15 cellular contexts compared by ENCODE assay signal in genomic region chr3:160677459-160677901, GRCh38. TPM values are rescaled to one million over a fixed set of nuclear protein-coding genes. Genes with fewer than 3 reads are reported as not detected.
DNase-seq lines count a peak whose midpoint lies in the region; ATAC-seq and TF ChIP-seq lines count a peak whose summit lies in the region.
"Had no signal": no experiment of that assay in that cellular context is flagged by ENCODE, and none has a peak within 500 bp of the region (broad histone marks: within the 10 kb centered on the region; RNA-seq: fewer than 3 reads in every experiment).

No MANE protein-coding gene starts in this region.

- H3K4me3 Mint-ChIP-seq in nephron progenitor cell = peak overlapping the region; percentile 46
- H3K4me3 Mint-ChIP-seq: activated CD8-positive, alpha-beta T cell treated with anti-CD3 and anti-CD28 coated beads, Interleukin-2, amount 10 ng/mL, durations not matched to agents 7 days and 5 days; memory B cell had no signal

- no peak for TF ChIP-seq POLR2A in adrenal gland (IDR thresholded peaks at IDR 0.05)

- no peaks in the 10 kb centered on the region for H3K9me3 Mint-ChIP-seq in nephron progenitor cell
- H3K9me3 Mint-ChIP-seq: memory B cell had no signal

- H3K27ac Mint-ChIP-seq in nephron progenitor cell = peak overlapping the region; percentile 64
- H3K27ac Mint-ChIP-seq: activated CD8-positive, alpha-beta T cell treated with anti-CD3 and anti-CD28 coated beads, Interleukin-2, amount 10 ng/mL, durations not matched to agents 7 days and 5 days; memory B cell had no signal

- no peaks in the 10 kb centered on the region for H3K9me3 ChIP-seq in adrenal gland (replicated peaks in 1 of 3)
- H3K9me3 ChIP-seq: tibial nerve had no signal

- no peaks in the 10 kb centered on the region for H3K4me1 ChIP-seq in adrenal gland (replicated peaks in 1 of 2)
- H3K4me1 ChIP-seq: tibial nerve had no signal

- no peaks in the 10 kb centered on the region for H3K27me3 ChIP-seq in adrenal gland
- H3K27me3 ChIP-seq: tibial nerve had no signal

- TF ChIP-seq CTCF in nephron progenitor cell (IDR thresholded peaks at IDR 0.05) (no peak), adrenal gland (IDR thresholded peaks at IDR 0.05) (no peak)

- peaks cover 41% of the 10 kb centered on the region for H3K4me1 Mint-ChIP-seq in nephron progenitor cell
- H3K4me1 Mint-ChIP-seq: memory B cell had no signal

- H3K36me3 ChIP-seq in adrenal gland (replicated peaks in 1 of 2) = no peaks in the 10 kb centered on the region
- H3K36me3 ChIP-seq: tibial nerve had no signal

- no peaks in the 10 kb centered on the region for H3K36me3 Mint-ChIP-seq in nephron progenitor cell (ENCODE audit: low read depth)
- H3K36me3 Mint-ChIP-seq: memory B cell had no signal

- H3K4me3 ChIP-seq in adrenal gland = no peak overlapping the region
- H3K4me3 ChIP-seq: tibial nerve had no signal

- intact Hi-C loops in adrenal gland (cut with DNase I) = no loop called here

- no peak for ATAC-seq in HG03439 (IDR thresholded peaks at IDR 0.05; ENCODE audit: unreplicated experiment)
- no peak for ATAC-seq in GM21423 (IDR thresholded peaks at IDR 0.05; ENCODE audit: unreplicated experiment)
- ATAC-seq: activated CD8-positive, alpha-beta T cell treated with anti-CD3 and anti-CD28 coated beads, Interleukin-2, amount 10 ng/mL, durations not matched to agents 7 days and 5 days; sciatic nerve had no signal

- H3K27ac ChIP-seq in epithelial cell of prostate (peak overlapping the region; percentile 89), adrenal gland (no peak overlapping the region)

- 80 to 87% (median 84%) methylated on average over 4 of the region's 4 CpGs for WGBS in adrenal gland, 4 donors

- H3K27me3 Mint-ChIP-seq in nephron progenitor cell (ENCODE audit: low read depth, poor library complexity) = no peaks in the 10 kb centered on the region

- DNase-seq in AG20443 (ENCODE audit: low spot score) (peak; percentile 34), M059J (ENCODE audit: low read depth) (peak; percentile 53), epithelial cell of prostate (ENCODE audit: low read depth, low spot score) (no peak), nephron progenitor cell (peak; percentile 15), adrenal gland (no peak), NCI-H774 (lab: John Stamatoyannopoulos, UW) (no peak)
- DNase-seq: activated CD8-positive, alpha-beta T cell treated with anti-CD3 and anti-CD28 coated beads, Interleukin-2, amount 10 ng/mL, durations not matched to agents 7 days and 5 days; NCI-H1436 treated with DMSO at 0.1 percent for 48 hours; NK-92 treated with Interleukin-12 subunit alpha and Interleukin-12 subunit beta, amount 100 ng/mL, for 24 hours had no signal

RNA-seq across cellular contexts. Expression of gene ARL14, which starts 0.5 kb away (rescaled TPM):
- total RNA-seq in M059J (2014; rRNA removed; shearing (Covaris generic)) = 0.44 and 3.0 TPM in 2 replicates
- under 1 TPM in 2 of 8 donors, not detected in 6; 0.19 to 0.22 TPM for total RNA-seq in adrenal gland
- under 1 TPM in 1 of 3 donors, not detected in 2; 0.27 TPM for polyA plus RNA-seq in adrenal gland
- total RNA-seq: activated CD8-positive, alpha-beta T cell treated with anti-CD3 and anti-CD28 coated beads, Interleukin-2, amount 10 ng/mL, durations not matched to agents 7 days and 5 days; sciatic nerve; T-helper 2 cell treated with Interferon-gamma antibody and Interleukin-4, amounts not matched to agents 100 ng/mL and 5 ng/mL, for 36 hours; tibial nerve had no signal

Comparison
In these comparisons a context has a peak if more than half of its experiments do, and no peak if none do; other contexts are left out.
1. DNase-seq: peak in AG20443 (single experiment), M059J (single experiment) and nephron progenitor cell (single experiment); none in epithelial cell of prostate (single experiment), adrenal gland (0 of 7) and NCI-H774 (single experiment).